In genomic region chr4:56345461-56345860, GRCh38 we compare ENCODE assay signal across 23 cellular contexts.
"Had no signal": no experiment of that assay in that cellular context is flagged by ENCODE, and none has a peak within 500 bp of the region (broad histone marks: within the 10 kb centered on the region; RNA-seq: fewer than 3 reads in every experiment).

No MANE protein-coding gene starts in this region.

- H3K36me3 ChIP-seq: SJCRH30 had no signal

- H3K4me1 ChIP-seq: SJCRH30 had no signal

- H3K9ac ChIP-seq: KMS-11 had no signal

- H3K9me3 ChIP-seq: SJCRH30 had no signal

- H3K4me2 ChIP-seq: KMS-11 had no signal

- H3K27me3 ChIP-seq: SJCRH30 had no signal

- H3K27ac ChIP-seq: HL-60, KMS-11, SJCRH30 had no signal

- ATAC-seq: K562, Panc1, PC-3, Right ventricle myocardium inferior, SK-N-SH treated with all-trans-retinoic acid at 6 μM for 48 hours had no signal

- H3K4me3 ChIP-seq: K562, SJCRH30 had no signal

- DNase-seq: Kasumi-1, MM.1S, NCI-H1092 treated with DMSO at 0.1 percent for 48 hours, NCI-H1436, NCI-H187, NCI-H2029, NCI-H2081 treated with DMSO at 0.1 percent for 48 hours, NCI-H2171, NCI-H226, NCI-H446, NCI-H510A, NCI-H524 treated with DMSO at 0.1 percent for 48 hours, NCI-H69, NCI-H774, PC-3, SHP77 treated with DMSO at 0.1 percent for 48 hours, SJCRH30 had no signal
